16 cellular contexts compared by ENCODE assay signal in genomic region chr18:13438507-13439056, GRCh38.
DNase-seq lines count a peak whose midpoint lies in the region; ATAC-seq, FAIRE-seq and TF ChIP-seq lines count a peak whose summit lies in the region.
"Had no signal": no experiment of that assay in that cellular context is flagged by ENCODE, and none has a peak within 500 bp of the region (broad histone marks: within the 10 kb centered on the region; RNA-seq: fewer than 3 reads in every experiment).

No MANE protein-coding gene starts in this region.

- no peaks in the 10 kb centered on the region; a peak in 3 of 4 replicates for H3K27me3 ChIP-seq in GM12878 (replicated peaks in 1 of 2; ENCODE audit: control insufficient read depth in 2 of 2, insufficient read depth in 2 of 2, low read length in 1 of 2)
- H3K27me3 ChIP-seq: pancreas had no signal

- no peaks in the 10 kb centered on the region for H4K20me1 ChIP-seq in GM12878 (ENCODE audit: control insufficient read depth, insufficient read depth)

- no peaks in the 10 kb centered on the region for H3K36me3 Mint-ChIP-seq in activated naive CD4-positive, alpha-beta T cell treated with anti-CD3 and anti-CD28 coated beads for 36 hours (ENCODE audit: low read depth)
- H3K36me3 Mint-ChIP-seq in T-cell: peaks cover 5% of the 10 kb centered on the region

- peak; percentile 85 for FAIRE-seq in GM12878 (lab: Jason Lieb, UNC)
- FAIRE-seq: D721Med, K562, pancreas had no signal

- no peaks in the 10 kb centered on the region for H3K9me3 Mint-ChIP-seq in activated naive CD4-positive, alpha-beta T cell treated with anti-CD3 and anti-CD28 coated beads for 36 hours
- no peaks in the 10 kb centered on the region for H3K9me3 Mint-ChIP-seq in T-cell
- no peaks in the 10 kb centered on the region for H3K9me3 Mint-ChIP-seq in stimulated activated naive CD8-positive, alpha-beta T cell treated with anti-CD3 and anti-CD28 coated beads, Interleukin-15, amount 100 ng/mL, for 72 hours

- H3K4me3 ChIP-seq in GM12878: no peak overlapping the region
- H3K4me3 ChIP-seq: K562, mucosa of descending colon, pancreas had no signal

- SMC1A ChIA-PET in GM12878 (lab: Charles Lee; ENCODE audit: uncharacterized antibody, unreplicated experiment): interaction anchor here (1.1 kb wide), 1 partner anchor 10 kb away, joined by 3 read pairs; no protein-coding TSS in a partner anchor

- no peak for TF ChIP-seq RAD21 in GM12878 (IDR thresholded peaks at IDR 0.05; ENCODE audit: insufficient read depth, low read depth, low read length)

- H3K27ac ChIP-seq in GM12878 (ENCODE audit: control insufficient read depth, insufficient read depth): no peak overlapping the region
- H3K27ac ChIP-seq: pancreas had no signal

- RAD21 ChIA-PET in GM12878 (lab: Charles Lee; ENCODE audit: unreplicated experiment): no interaction called here

- H3K27me3 Mint-ChIP-seq in activated naive CD4-positive, alpha-beta T cell treated with anti-CD3 and anti-CD28 coated beads for 36 hours (ENCODE audit: low read depth): no peaks in the 10 kb centered on the region
- no peaks in the 10 kb centered on the region for H3K27me3 Mint-ChIP-seq in T-cell
- H3K27me3 Mint-ChIP-seq in stimulated activated naive CD8-positive, alpha-beta T cell treated with anti-CD3 and anti-CD28 coated beads, Interleukin-15, amount 100 ng/mL, for 72 hours: no peaks in the 10 kb centered on the region

- no peaks in the 10 kb centered on the region for H3K36me3 ChIP-seq in GM12878 (ENCODE audit: control insufficient read depth in 2 of 2, insufficient read depth in 2 of 2, low read length in 1 of 2)
- H3K36me3 ChIP-seq: pancreas had no signal

- no peaks in the 10 kb centered on the region for H3K9me3 ChIP-seq in GM12878 (replicated peaks; ENCODE audit: control insufficient read depth, insufficient read depth, low read length)
- H3K9me3 ChIP-seq: mucosa of descending colon, pancreas had no signal

- H3K4me3 Mint-ChIP-seq in activated naive CD4-positive, alpha-beta T cell treated with anti-CD3 and anti-CD28 coated beads for 36 hours: peak overlapping the region; percentile 64
- peak overlapping the region; percentile 72 to 76 (median 76) for H3K4me3 Mint-ChIP-seq in T-cell
- peak overlapping the region; percentile 68 to 84 for H3K4me3 Mint-ChIP-seq in stimulated activated naive CD8-positive, alpha-beta T cell treated with anti-CD3 and anti-CD28 coated beads, Interleukin-15, amount 100 ng/mL, for 72 hours

- H3K4me1 ChIP-seq in GM12878 (ENCODE audit: control insufficient read depth, insufficient read depth, low read length): no peaks in the 10 kb centered on the region
- H3K4me1 ChIP-seq: pancreas had no signal

- ATAC-seq in T-cell (replicated peaks in 1 of 4) (peak in 1 of 4 experiments; percentile 4), GM12878 (no peak)
- peak; percentile 59 for ATAC-seq in stimulated activated naive CD8-positive, alpha-beta T cell treated with anti-CD3 and anti-CD28 coated beads, Interleukin-15, amount 100 ng/mL, for 72 hours
- ATAC-seq: K562, pancreas had no signal

- POLR2A ChIA-PET in T-cell (lab: Charles Lee): interaction anchor here (0.5 to 1.0 kb wide), 2 partner anchors 20 to 173 kb away, joined by 3 read pairs; no protein-coding TSS in a partner anchor
- POLR2A ChIA-PET in GM12878 (lab: Charles Lee): no interaction called here

- H3K4me2 ChIP-seq in GM12878 (ENCODE audit: control insufficient read depth, insufficient read depth): no peak overlapping the region

- TF ChIP-seq POLR2A in GM12878 (IDR thresholded peaks at IDR 0.05; ENCODE audit: low read depth, low read length): no peak

- no peak for DNase-seq in activated naive CD4-positive, alpha-beta T cell treated with anti-CD3 and anti-CD28 coated beads for 36 hours
- no peak for DNase-seq in activated naive CD4-positive, alpha-beta T cell treated with Interleukin-2 at 50 U/mL for 16 hours
- DNase-seq in T-cell (no peak), GM12878 (ENCODE audit: low read depth, low spot score) (no peak), MV-4-11 (lab: John Stamatoyannopoulos, UW) (no peak), DMS79 treated with DMSO at 0.1 percent for 48 hours (lab: John Stamatoyannopoulos, UW) (no peak), midbrain (lab: John Stamatoyannopoulos, UW) (no peak)
- no peak for DNase-seq in stimulated activated naive CD8-positive, alpha-beta T cell treated with anti-CD3 and anti-CD28 coated beads, Interleukin-15, amount 100 ng/mL, for 72 hours
- DNase-seq: kidney glomerular epithelial cell, mucosa of descending colon, NCI-H1105, NCI-H2171 treated with DMSO at 0.1 percent for 48 hours, pancreas, RPMI8226 had no signal

- no peak overlapping the region for H2AFZ ChIP-seq in GM12878 (ENCODE audit: control insufficient read depth, low read depth, low read length)

- peak overlapping the region; percentile 88 for H3K27ac Mint-ChIP-seq in activated naive CD4-positive, alpha-beta T cell treated with anti-CD3 and anti-CD28 coated beads for 36 hours
- peak overlapping the region; percentile 94 to 96 for H3K27ac Mint-ChIP-seq in T-cell
- peak overlapping the region; percentile 66 to 69 for H3K27ac Mint-ChIP-seq in stimulated activated naive CD8-positive, alpha-beta T cell treated with anti-CD3 and anti-CD28 coated beads, Interleukin-15, amount 100 ng/mL, for 72 hours

- intact Hi-C loops in activated naive CD4-positive, alpha-beta T cell treated with anti-CD3 and anti-CD28 coated beads for 36 hours (cut with micrococcal nuclease): loop anchor here (1.0 to 10.0 kb wide), 13 partner anchors 18 to 601 kb away; partner anchors contain the start of genes CEP192, FAM210A and RNMT
- intact Hi-C loops in GM12878 (cut with micrococcal nuclease; ENCODE audit: unreplicated experiment): no loop called here

- no peak overlapping the region for H3K9ac ChIP-seq in GM12878 (ENCODE audit: control insufficient read depth, insufficient read depth, low read length)

- CTCF ChIA-PET in activated naive CD4-positive, alpha-beta T cell treated with anti-CD3 and anti-CD28 coated beads for 36 hours (lab: Charles Lee): interaction anchor here (1.0 to 1.5 kb wide), 4 partner anchors 63 to 222 kb away, joined by 3 to 4 read pairs (median 4); no protein-coding TSS in a partner anchor
- CTCF ChIA-PET in T-cell (lab: Charles Lee): interaction anchor here (0.7 to 1.6 kb wide), 2 partner anchors 59 to 222 kb away, joined by 3 to 4 read pairs; no protein-coding TSS in a partner anchor
- CTCF ChIA-PET in GM12878 (lab: Yijun Ruan, JAX): no interaction called here

- TF ChIP-seq EP300 in GM12878 (IDR thresholded peaks at IDR 0.05; ENCODE audit: borderline replicate concordance in 1 of 2, control insufficient read depth in 1 of 2, low read depth in 2 of 2, low read length in 2 of 2): no peak

- H3K79me2 ChIP-seq in GM12878 (ENCODE audit: control insufficient read depth, insufficient read depth, low read length): no peaks in the 10 kb centered on the region

- in situ Hi-C loops in GM12878 (cut with MboI): no loop called here

- BruUV-seq in GM12878 (replicated peaks; lab: Mats Ljungman, UMichigan): no TSS peak

- 44% methylated on average over 4 of the region's 4 CpGs for WGBS in GM12878 (ENCODE audit: insufficient coverage, insufficient replicate concordance, low lambda C conversion rate, missing lambda C conversion rate)

- H3K4me1 Mint-ChIP-seq in activated naive CD4-positive, alpha-beta T cell treated with anti-CD3 and anti-CD28 coated beads for 36 hours (ENCODE audit: low read depth): peaks cover 57% of the 10 kb centered on the region
- peaks cover 62 to 68% (median 66%) of the 10 kb centered on the region in 3 donors for H3K4me1 Mint-ChIP-seq in T-cell
- peaks cover 69% of the 10 kb centered on the region for H3K4me1 Mint-ChIP-seq in stimulated activated naive CD8-positive, alpha-beta T cell treated with anti-CD3 and anti-CD28 coated beads, Interleukin-15, amount 100 ng/mL, for 72 hours

- no peak for TF ChIP-seq CTCF in GM12878 (IDR thresholded peaks at IDR 0.05 in 2 of 3, conservative IDR thresholded peaks at IDR 0.05 in 1 of 3; ENCODE audit: control insufficient read depth in 2 of 3, extremely low read depth in 1 of 3, insufficient read depth in 1 of 3, low read depth in 3 of 3, low read length in 3 of 3)

TF ChIP-seq in GM12878, 131 proteins besides CTCF, POLR2A, EP300 and RAD21 (continues in another document):
- TF ChIP-seq, protein P1, sequence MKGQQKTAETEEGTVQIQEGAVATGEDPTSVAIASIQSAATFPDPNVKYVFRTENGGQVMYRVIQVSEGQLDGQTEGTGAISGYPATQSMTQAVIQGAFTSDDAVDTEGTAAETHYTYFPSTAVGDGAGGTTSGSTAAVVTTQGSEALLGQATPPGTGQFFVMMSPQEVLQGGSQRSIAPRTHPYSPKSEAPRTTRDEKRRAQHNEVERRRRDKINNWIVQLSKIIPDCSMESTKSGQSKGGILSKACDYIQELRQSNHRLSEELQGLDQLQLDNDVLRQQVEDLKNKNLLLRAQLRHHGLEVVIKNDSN (IDR thresholded peaks at IDR 0.05; ENCODE audit: borderline replicate concordance, extremely low read length, insufficient read depth, low read depth, low read length): no peak
- TF ChIP-seq SIN3A (IDR thresholded peaks at IDR 0.05; ENCODE audit: low read depth, low read length) (no peak), EZH2 (IDR thresholded peaks at IDR 0.05; ENCODE audit: borderline replicate concordance, control insufficient read depth, low read depth, low read length) (no peak), CEBPZ (IDR thresholded peaks at IDR 0.05; ENCODE audit: low read depth, low read length) (no peak), TCF7 (IDR thresholded peaks at IDR 0.05; ENCODE audit: borderline replicate concordance) (no peak)
